17 cellular contexts compared by ENCODE assay signal in the genomic region with DNA sequence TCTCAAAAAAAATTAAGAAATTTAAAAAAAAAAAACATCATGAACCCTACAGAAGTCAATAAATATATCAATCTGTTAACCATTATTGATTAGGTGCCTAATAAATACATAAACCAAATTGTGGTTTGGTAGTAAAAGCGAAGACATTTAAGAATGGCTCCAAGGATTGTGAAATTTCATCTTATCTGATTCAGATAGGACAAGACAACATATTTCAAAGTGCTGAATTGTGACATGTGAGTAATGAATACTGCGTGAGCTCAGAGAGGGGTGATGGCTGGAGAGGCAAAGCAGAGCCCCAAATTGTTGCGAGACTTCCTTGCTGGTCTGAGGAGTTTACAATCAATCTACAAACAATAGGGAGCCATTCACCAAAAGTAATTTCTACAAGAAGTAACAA. TPM values are rescaled to one million over a fixed set of nuclear protein-coding genes. Genes with fewer than 3 reads are reported as not detected.
DNase-seq lines count a peak whose midpoint lies in the region; ATAC-seq and TF ChIP-seq lines count a peak whose summit lies in the region.
"Had no signal": no experiment of that assay in that cellular context is flagged by ENCODE, and none has a peak within 500 bp of the region (broad histone marks: within the 10 kb centered on the region; RNA-seq: fewer than 3 reads in every experiment).

No MANE protein-coding gene starts in this region.

- no peak overlapping the region for H3K27ac Mint-ChIP-seq in activated CD4-positive, alpha-beta T cell treated with anti-CD3 and anti-CD28 coated beads, Interleukin-2, amount 10 ng/mL, durations not matched to agents 24 days and 14 days
- H3K27ac Mint-ChIP-seq in nephron progenitor cell = peak overlapping the region; percentile 64
- H3K27ac Mint-ChIP-seq: B cell; CD4-positive, alpha-beta T cell; CD8-positive, alpha-beta T cell had no signal

- no peak for TF ChIP-seq CTCF in nephron progenitor cell (IDR thresholded peaks at IDR 0.05)

- no peak for ATAC-seq in HG03280 (IDR thresholded peaks at IDR 0.05; ENCODE audit: unreplicated experiment)
- no peak for ATAC-seq in HG03432 (IDR thresholded peaks at IDR 0.05; ENCODE audit: unreplicated experiment)
- ATAC-seq in GM18868 (IDR thresholded peaks at IDR 0.05; ENCODE audit: unreplicated experiment) = no peak
- ATAC-seq: CD8-positive, alpha-beta T cell had no signal

- H3K4me3 Mint-ChIP-seq in activated CD4-positive, alpha-beta T cell treated with anti-CD3 and anti-CD28 coated beads, Interleukin-2, amount 10 ng/mL, durations not matched to agents 24 days and 14 days = no peak overlapping the region
- H3K4me3 Mint-ChIP-seq in nephron progenitor cell = no peak overlapping the region
- H3K4me3 Mint-ChIP-seq: B cell; CD4-positive, alpha-beta T cell; CD8-positive, alpha-beta T cell had no signal

- DNase-seq in activated CD4-positive, alpha-beta T cell treated with anti-CD3 and anti-CD28 coated beads, Interleukin-2, amount 10 ng/mL, durations not matched to agents 24 days and 14 days = peak; percentile 46
- DNase-seq in activated CD4-positive, alpha-beta T cell treated with anti-CD3 and anti-CD28 coated beads for 48 hours = no peak
- DNase-seq in amniotic epithelial cell (ENCODE audit: low read depth) (peak; percentile 51), nephron progenitor cell (no peak)
- DNase-seq: 8988T; AML-193; Caco-2; Calu3; CD4-positive, alpha-beta T cell; CD8-positive, alpha-beta T cell; DMS79 treated with DMSO at 0.1 percent for 48 hours; GF-D8 had no signal

- peaks cover 10% of the 10 kb centered on the region for H3K27me3 Mint-ChIP-seq in activated CD4-positive, alpha-beta T cell treated with anti-CD3 and anti-CD28 coated beads, Interleukin-2, amount 10 ng/mL, durations not matched to agents 24 days and 14 days
- H3K27me3 Mint-ChIP-seq in nephron progenitor cell (ENCODE audit: low read depth, poor library complexity) = peaks cover under 1% of the 10 kb centered on the region
- H3K27me3 Mint-ChIP-seq: B cell had no signal

- intact Hi-C loops in activated CD4-positive, alpha-beta T cell treated with anti-CD3 and anti-CD28 coated beads, Interleukin-2, amount 10 ng/mL, durations not matched to agents 24 days and 14 days (cut with micrococcal nuclease) = loop anchor here (2.0 to 5.0 kb wide), 2 partner anchors 1114 to 1702 kb away; no protein-coding TSS in a partner anchor

- H3K36me3 Mint-ChIP-seq in activated CD4-positive, alpha-beta T cell treated with anti-CD3 and anti-CD28 coated beads, Interleukin-2, amount 10 ng/mL, durations not matched to agents 24 days and 14 days (ENCODE audit: low read depth) = no peaks in the 10 kb centered on the region
- H3K36me3 Mint-ChIP-seq in nephron progenitor cell (ENCODE audit: low read depth) = no peaks in the 10 kb centered on the region
- H3K36me3 Mint-ChIP-seq: CD8-positive, alpha-beta T cell had no signal

- H3K9me3 Mint-ChIP-seq in activated CD4-positive, alpha-beta T cell treated with anti-CD3 and anti-CD28 coated beads, Interleukin-2, amount 10 ng/mL, durations not matched to agents 24 days and 14 days = no peaks in the 10 kb centered on the region
- H3K9me3 Mint-ChIP-seq in nephron progenitor cell = no peaks in the 10 kb centered on the region
- H3K9me3 Mint-ChIP-seq: CD4-positive, alpha-beta T cell; CD8-positive, alpha-beta T cell had no signal

- no peaks in the 10 kb centered on the region for H3K4me1 Mint-ChIP-seq in activated CD4-positive, alpha-beta T cell treated with anti-CD3 and anti-CD28 coated beads, Interleukin-2, amount 10 ng/mL, durations not matched to agents 24 days and 14 days
- H3K4me1 Mint-ChIP-seq in nephron progenitor cell = peaks cover 13% of the 10 kb centered on the region
- H3K4me1 Mint-ChIP-seq: B cell had no signal

RNA-seq across cellular contexts. Expression of gene AMBN, which starts 8.2 kb away (rescaled TPM):
- total RNA-seq in activated CD4-positive, alpha-beta T cell treated with anti-CD3 and anti-CD28 coated beads, Interleukin-2, amount 10 ng/mL, durations not matched to agents 24 days and 14 days = not detected in 2 replicates
- total RNA-seq: B cell; Calu3; CD4-positive, alpha-beta T cell; CD8-positive, alpha-beta T cell had no signal

RNA-seq across cellular contexts. Expression of gene ENAM, which starts 28.2 kb away (rescaled TPM):
- total RNA-seq in activated CD4-positive, alpha-beta T cell treated with anti-CD3 and anti-CD28 coated beads, Interleukin-2, amount 10 ng/mL, durations not matched to agents 24 days and 14 days = not detected in 2 replicates
- total RNA-seq: A673; B cell; Caco-2; CD4-positive, alpha-beta T cell; CD8-positive, alpha-beta T cell had no signal

Comparison
In these comparisons a context has a peak if more than half of its experiments do, and no peak if none do; other contexts are left out.
1. DNase-seq: peak in activated CD4-positive, alpha-beta T cell treated with anti-CD3 and anti-CD28 coated beads, Interleukin-2, amount 10 ng/mL, durations not matched to agents 24 days and 14 days (single experiment) and amniotic epithelial cell (single experiment); none in activated CD4-positive, alpha-beta T cell treated with anti-CD3 and anti-CD28 coated beads for 48 hours (single experiment) and nephron progenitor cell (single experiment).